In genomic region chr20:58634818-58635665, GRCh38 we compare ENCODE assay signal across 1 cellular context.
TF ChIP-seq lines count a peak whose summit lies in the region.

No MANE protein-coding gene starts in this region.

TF ChIP-seq in GM23338, 12 proteins besides CTCF, POLR2A, EP300 and RAD21 (continued from another document):
- TF ChIP-seq ZNF462 (CRISPR knock-in tag; IDR thresholded peaks at IDR 0.05): no peak
